Comparison of ENCODE assay signal across 11 cellular contexts in the genomic region with DNA sequence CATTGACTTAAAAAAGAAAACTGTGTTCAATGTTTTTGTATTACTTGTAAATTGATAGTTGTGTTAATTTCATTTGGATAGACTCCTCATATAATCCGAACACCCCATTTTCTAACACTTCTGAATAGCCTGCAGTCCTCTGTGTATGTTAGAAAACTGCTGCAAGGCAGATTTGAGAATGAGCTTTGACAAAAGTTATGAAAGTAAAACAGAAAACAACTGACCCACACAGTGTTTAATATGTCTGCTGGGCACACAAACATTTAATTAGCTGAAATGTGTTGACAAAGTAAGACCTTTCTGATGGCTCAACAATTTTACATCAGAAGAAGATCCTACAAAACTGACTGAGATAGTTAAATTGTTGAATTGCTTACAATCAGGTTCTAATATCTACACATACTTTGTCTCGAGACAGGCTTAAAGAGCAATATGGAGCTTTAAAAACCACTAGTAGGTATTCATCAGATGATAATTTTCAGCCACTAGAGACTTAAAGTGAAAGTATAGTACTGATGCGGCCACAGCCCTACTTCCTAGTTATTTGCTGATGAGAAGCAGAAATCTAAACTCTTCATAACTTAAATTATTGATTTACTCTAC. TPM values are rescaled to one million over a fixed set of nuclear protein-coding genes. Genes with fewer than 3 reads are reported as not detected.
DNase-seq lines count a peak whose midpoint lies in the region; ATAC-seq and TF ChIP-seq lines count a peak whose summit lies in the region.
"Had no signal": no experiment of that assay in that cellular context is flagged by ENCODE, and none has a peak within 500 bp of the region (broad histone marks: within the 10 kb centered on the region; RNA-seq: fewer than 3 reads in every experiment).

No MANE protein-coding gene starts in this region.

- no peaks in the 10 kb centered on the region for H3K9me3 Mint-ChIP-seq in activated CD8-positive, alpha-beta T cell treated with anti-CD3 and anti-CD28 coated beads, Interleukin-2, amount 10 ng/mL, durations not matched to agents 7 days and 5 days (ENCODE audit: insufficient read depth)
- H3K9me3 Mint-ChIP-seq: CD4-positive, CD25-positive, alpha-beta regulatory T cell had no signal

- no peaks in the 10 kb centered on the region for H3K27me3 ChIP-seq in PC-9 (ENCODE audit: insufficient read depth, low read depth)
- H3K27me3 ChIP-seq: SJSA1 had no signal

- H3K4me3 Mint-ChIP-seq in activated CD8-positive, alpha-beta T cell treated with anti-CD3 and anti-CD28 coated beads, Interleukin-2, amount 10 ng/mL, durations not matched to agents 7 days and 5 days, result no peak overlapping the region
- H3K4me3 Mint-ChIP-seq: CD4-positive, CD25-positive, alpha-beta regulatory T cell; naive thymus-derived CD8-positive, alpha-beta T cell had no signal

- no peak overlapping the region for H3K27ac ChIP-seq in PC-9
- H3K27ac ChIP-seq: SJSA1 had no signal

- H3F3A ChIP-seq in PC-9 (ENCODE audit: insufficient read depth, low read depth), result no peaks in the 10 kb centered on the region

- TF ChIP-seq POLR2A in GM18505 (IDR thresholded peaks at IDR 0.05; ENCODE audit: borderline replicate concordance, extremely low read depth, insufficient read depth, insufficient read length), result no peak

- H3K4me2 ChIP-seq in PC-9, result peak overlapping the region; percentile 34

- H3K4me1 ChIP-seq in PC-9 (replicated peaks; ENCODE audit: insufficient read depth), result no peaks in the 10 kb centered on the region
- H3K4me1 ChIP-seq: SJSA1 had no signal

- intact Hi-C loops in PC-9 (cut with micrococcal nuclease; ENCODE audit: unreplicated experiment), result no loop called here

- no peak for TF ChIP-seq CTCF in PC-9 (conservative IDR thresholded peaks at IDR 0.05)

- ATAC-seq in GM18505 (IDR thresholded peaks at IDR 0.05; ENCODE audit: unreplicated experiment) (peak; percentile 82), GM21515 (IDR thresholded peaks at IDR 0.05; ENCODE audit: unreplicated experiment) (peak; percentile 89), HG03045 (IDR thresholded peaks at IDR 0.05; ENCODE audit: unreplicated experiment) (peak; percentile 71), left lobe of liver (no peak)
- no peak for ATAC-seq in stimulated activated naive CD8-positive, alpha-beta T cell treated with anti-CD3 and anti-CD28 coated beads, Interleukin-15, Interleukin-2, amounts not matched to agents 100 U/mL and 50 U/mL, for 24 hours
- ATAC-seq in activated CD8-positive, alpha-beta T cell treated with anti-CD3 and anti-CD28 coated beads, Interleukin-2, amount 10 ng/mL, durations not matched to agents 7 days and 5 days, result no peak
- ATAC-seq: naive thymus-derived CD8-positive, alpha-beta T cell had no signal

- CTCF ChIA-PET in PC-9 (lab: Charles Lee), result interaction anchor here (0.6 to 1.0 kb wide), 2 partner anchors 41 to 496 kb away, joined by 3 read pairs; no protein-coding TSS in a partner anchor
- CTCF ChIA-PET in activated CD8-positive, alpha-beta T cell treated with anti-CD3 and anti-CD28 coated beads, Interleukin-2, amount 10 ng/mL, durations not matched to agents 7 days and 5 days (lab: Charles Lee), result no interaction called here

- H4K20me1 ChIP-seq in PC-9 (ENCODE audit: insufficient read depth), result no peaks in the 10 kb centered on the region

- BruUV-seq in PC-9 (replicated peaks; lab: Mats Ljungman, UMichigan), result no TSS peak

- no peaks in the 10 kb centered on the region for H3K36me3 Mint-ChIP-seq in activated CD8-positive, alpha-beta T cell treated with anti-CD3 and anti-CD28 coated beads, Interleukin-2, amount 10 ng/mL, durations not matched to agents 7 days and 5 days (ENCODE audit: low read depth)
- H3K36me3 Mint-ChIP-seq: CD4-positive, CD25-positive, alpha-beta regulatory T cell; naive thymus-derived CD8-positive, alpha-beta T cell had no signal

- no peaks in the 10 kb centered on the region for H3K4me1 Mint-ChIP-seq in activated CD8-positive, alpha-beta T cell treated with anti-CD3 and anti-CD28 coated beads, Interleukin-2, amount 10 ng/mL, durations not matched to agents 7 days and 5 days (ENCODE audit: low read depth)
- H3K4me1 Mint-ChIP-seq: CD4-positive, CD25-positive, alpha-beta regulatory T cell; naive thymus-derived CD8-positive, alpha-beta T cell had no signal

- H3K4me3 ChIP-seq in PC-9, result no peak overlapping the region
- H3K4me3 ChIP-seq: SJSA1 had no signal

- H2AFZ ChIP-seq in PC-9, result peak overlapping the region; percentile 15; the same call in 1 of the 2 replicates

- no peaks in the 10 kb centered on the region for H3K27me3 Mint-ChIP-seq in activated CD8-positive, alpha-beta T cell treated with anti-CD3 and anti-CD28 coated beads, Interleukin-2, amount 10 ng/mL, durations not matched to agents 7 days and 5 days (ENCODE audit: low read depth)
- H3K27me3 Mint-ChIP-seq: CD4-positive, CD25-positive, alpha-beta regulatory T cell had no signal

- POLR2A ChIA-PET in PC-9 (lab: Charles Lee; ENCODE audit: unreplicated experiment), result no interaction called here
- POLR2A ChIA-PET in activated CD8-positive, alpha-beta T cell treated with anti-CD3 and anti-CD28 coated beads, Interleukin-2, amount 10 ng/mL, durations not matched to agents 7 days and 5 days (lab: Charles Lee), result no interaction called here

- no peaks in the 10 kb centered on the region; the same call in 1 of the 2 replicates for H3K9me2 ChIP-seq in PC-9 (ENCODE audit: insufficient read depth)

- H3K9me3 ChIP-seq in PC-9 (ENCODE audit: insufficient read depth, low read depth), result no peaks in the 10 kb centered on the region
- H3K9me3 ChIP-seq: SJSA1 had no signal

- no peaks in the 10 kb centered on the region for H3K79me2 ChIP-seq in PC-9 (ENCODE audit: low read depth)

- DNase-seq in PC-9 (no peak), left lobe of liver (ENCODE audit: low spot score) (no peak), activated gamma-delta T cell treated with Interleukin-2 at 50 U/mL for 16 hours (no peak)
- DNase-seq in stimulated activated naive CD8-positive, alpha-beta T cell treated with anti-CD3 and anti-CD28 coated beads, Interleukin-15, Interleukin-2, amounts not matched to agents 100 U/mL and 50 U/mL, for 24 hours, result no peak
- no peak for DNase-seq in activated CD8-positive, alpha-beta T cell treated with anti-CD3 and anti-CD28 coated beads, Interleukin-2, amount 10 ng/mL, durations not matched to agents 7 days and 5 days
- DNase-seq: CD4-positive, CD25-positive, alpha-beta regulatory T cell; naive thymus-derived CD8-positive, alpha-beta T cell had no signal

- no peaks in the 10 kb centered on the region for H3K36me3 ChIP-seq in PC-9 (ENCODE audit: low read depth)
- H3K36me3 ChIP-seq: SJSA1 had no signal

- H3K27ac Mint-ChIP-seq in activated CD8-positive, alpha-beta T cell treated with anti-CD3 and anti-CD28 coated beads, Interleukin-2, amount 10 ng/mL, durations not matched to agents 7 days and 5 days, result no peak overlapping the region
- H3K27ac Mint-ChIP-seq: CD4-positive, CD25-positive, alpha-beta regulatory T cell; naive thymus-derived CD8-positive, alpha-beta T cell had no signal

RNA-seq across cellular contexts. Expression of gene PRMT6, which starts 40.0 kb away (rescaled TPM):
- 8.1 and 8.2 TPM in 2 replicates for total RNA-seq in PC-9 (2021)
- 5.1 TPM for total RNA-seq in left lobe of liver
- 10 to 100 TPM; 17.5 to 19.2 TPM for total RNA-seq in activated CD8-positive, alpha-beta T cell treated with anti-CD3 and anti-CD28 coated beads, Interleukin-2, amount 10 ng/mL, durations not matched to agents 7 days and 5 days

Comparison
In these comparisons a context has a peak if more than half of its experiments do, and no peak if none do; other contexts are left out.
1. ATAC-seq: peak in GM18505 (single experiment), GM21515 (single experiment) and HG03045 (single experiment); none in stimulated activated naive CD8-positive, alpha-beta T cell treated with anti-CD3 and anti-CD28 coated beads, Interleukin-15, Interleukin-2, amounts not matched to agents 100 U/mL and 50 U/mL, for 24 hours (single experiment), left lobe of liver (single experiment) and activated CD8-positive, alpha-beta T cell treated with anti-CD3 and anti-CD28 coated beads, Interleukin-2, amount 10 ng/mL, durations not matched to agents 7 days and 5 days (single experiment).